8 cellular contexts compared by ENCODE assay signal in the genomic region with DNA sequence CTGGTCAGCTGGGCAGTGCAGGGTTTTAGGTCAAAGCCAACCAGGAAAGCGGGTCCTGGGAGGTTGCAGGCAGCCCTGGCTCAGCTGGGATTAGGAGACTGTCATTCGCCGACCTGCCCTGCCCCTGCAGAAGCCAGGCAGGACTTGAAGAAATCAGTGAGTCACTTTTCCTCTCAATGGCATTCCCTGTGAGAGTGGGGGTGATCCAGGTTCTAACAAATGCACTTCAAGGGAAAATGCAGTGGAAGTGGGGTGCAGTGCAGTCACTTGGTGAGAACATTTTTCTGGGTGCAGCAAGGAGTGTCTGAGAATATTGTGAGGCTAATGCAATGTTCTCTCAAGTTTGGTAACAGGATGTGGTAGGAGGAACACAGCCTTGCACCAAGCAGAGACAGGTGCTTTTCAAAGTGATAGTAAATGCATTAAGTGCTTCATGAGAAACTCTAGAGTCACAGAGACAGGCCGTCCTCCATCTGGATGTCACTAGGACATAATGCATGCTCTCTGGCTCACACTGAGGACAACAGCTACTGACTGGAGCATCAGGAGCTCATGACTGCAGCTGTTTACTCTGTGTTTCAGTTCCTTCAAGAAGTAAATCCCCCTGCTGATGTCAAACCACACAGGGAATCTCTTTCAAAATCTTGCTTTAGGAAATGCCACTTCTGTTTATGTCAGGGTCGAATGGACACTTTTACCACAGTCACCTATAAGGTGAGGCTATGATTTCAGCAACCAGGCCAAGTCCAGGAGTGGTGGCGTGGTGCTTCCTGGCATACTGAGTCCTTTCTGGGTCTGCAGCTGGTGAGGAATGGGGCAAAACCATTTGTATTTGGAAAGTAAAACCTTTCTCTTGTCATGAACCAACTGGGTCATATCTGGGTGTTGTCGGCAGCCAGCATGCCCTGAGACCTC. TPM values are rescaled to one million over a fixed set of nuclear protein-coding genes. Genes with fewer than 3 reads are reported as not detected.
A peak's percentile ranks its signal among the peaks of the same experiment; 100 is the strongest.
DNase-seq lines count a peak whose midpoint lies in the region; ATAC-seq and TF ChIP-seq lines count a peak whose summit lies in the region.

No MANE protein-coding gene starts in this region.

- no peaks in the 10 kb centered on the region for H3K79me1 ChIP-seq in trophoblast cell (ENCODE audit: low read length)

- H3K4me3 Mint-ChIP-seq in activated naive CD8-positive, alpha-beta T cell: peak overlapping the region; percentile 74

- no peak overlapping the region for H4K91ac ChIP-seq in trophoblast cell (ENCODE audit: low read depth, low read length)

- no peaks in the 10 kb centered on the region for H3K9me3 ChIP-seq in trophoblast cell (ENCODE audit: insufficient read depth, low read depth, low read length)

- H3K23ac ChIP-seq in trophoblast cell (ENCODE audit: low read length): no peak overlapping the region

- H2BK5ac ChIP-seq in trophoblast cell (ENCODE audit: low read depth, low read length, poor library complexity): no peak overlapping the region

- H2AK5ac ChIP-seq in trophoblast cell (ENCODE audit: low read length): no peak overlapping the region

- H3K4me1 Mint-ChIP-seq in activated naive CD8-positive, alpha-beta T cell (ENCODE audit: low read depth): peaks cover 71% of the 10 kb centered on the region

- H3K4me1 ChIP-seq in KMS-11 (ENCODE audit: low read depth, poor library complexity, severe bottlenecking): peaks cover 31% of the 10 kb centered on the region
- H3K4me1 ChIP-seq in trophoblast cell (ENCODE audit: control insufficient read depth in 1 of 2, insufficient read depth in 2 of 2, low read length in 2 of 2): no peaks in the 10 kb centered on the region

- H2AFZ ChIP-seq in KMS-11 (ENCODE audit: low read depth) (peak overlapping the region; percentile 53; the same call in 1 of the 2 replicates), trophoblast cell (ENCODE audit: insufficient read depth, low read length, poor library complexity) (no peak overlapping the region)

- H2BK120ac ChIP-seq in trophoblast cell (ENCODE audit: insufficient read depth, low read length, poor library complexity): no peak overlapping the region

- H3K14ac ChIP-seq in trophoblast cell (ENCODE audit: low read length): no peak overlapping the region

- no peak overlapping the region for H4K12ac ChIP-seq in trophoblast cell (ENCODE audit: low read depth, low read length)

- H3K27ac Mint-ChIP-seq in activated naive CD8-positive, alpha-beta T cell: peak overlapping the region; percentile 93

- H3K27ac ChIP-seq in KMS-11 (peak overlapping the region; percentile 80), trophoblast cell (ENCODE audit: low read depth, low read length) (no peak overlapping the region)

- H3K4me2 ChIP-seq in KMS-11 (peak overlapping the region; percentile 77), trophoblast cell (ENCODE audit: low read length) (no peak overlapping the region)

- no peak overlapping the region for H3K4me3 ChIP-seq in KMS-11 (IDR thresholded peaks at IDR 0.05; ENCODE audit: insufficient read depth, low read depth, low read length)
- H3K4me3 ChIP-seq in trophoblast cell (ENCODE audit: low read depth, low read length): no peak overlapping the region

- no peak overlapping the region for H2BK12ac ChIP-seq in trophoblast cell (ENCODE audit: low read length)

- DNase-seq in NCI-H82 (lab: John Stamatoyannopoulos, UW) (peak; percentile 57), NCI-H82 treated with DMSO at 0.1 percent for 48 hours (lab: John Stamatoyannopoulos, UW; ENCODE audit: unreplicated experiment) (no peak), trophoblast cell (no peak), cerebellum (ENCODE audit: low spot score) (no peak), COR-L47 (lab: John Stamatoyannopoulos, UW) (no peak)

- no peaks in the 10 kb centered on the region for H4K20me1 ChIP-seq in KMS-11 (ENCODE audit: insufficient read depth)

- H3K36me3 ChIP-seq in KMS-11 (ENCODE audit: insufficient read depth) (no peaks in the 10 kb centered on the region), trophoblast cell (ENCODE audit: control insufficient read depth in 1 of 2, insufficient read depth in 2 of 2, low read length in 2 of 2) (no peaks in the 10 kb centered on the region)

- no peaks in the 10 kb centered on the region for H3K36me3 Mint-ChIP-seq in activated naive CD8-positive, alpha-beta T cell

- H3K79me2 ChIP-seq in KMS-11 (ENCODE audit: insufficient read depth, low read depth) (no peaks in the 10 kb centered on the region), trophoblast cell (ENCODE audit: control insufficient read depth, insufficient read depth, low read length, poor library complexity) (no peaks in the 10 kb centered on the region)

- H3K18ac ChIP-seq in trophoblast cell (ENCODE audit: low read length): no peak overlapping the region

- no peak overlapping the region for H4K8ac ChIP-seq in trophoblast cell (ENCODE audit: low read depth, low read length)

- ATAC-seq in GM21737 (IDR thresholded peaks at IDR 0.05; ENCODE audit: unreplicated experiment): peak; percentile 86

- no peaks in the 10 kb centered on the region for H3K9me3 Mint-ChIP-seq in activated naive CD8-positive, alpha-beta T cell (ENCODE audit: low read depth)

- WGBS in trophoblast cell (ENCODE audit: extremely low coverage, insufficient coverage, insufficient read length): no CpG with 5 or more reads among the region's 7 CpGs

- TF ChIP-seq CTCF in KMS-11 (conservative IDR thresholded peaks at IDR 0.05; ENCODE audit: low read depth, low read length): no peak

- H3K9ac ChIP-seq in KMS-11: peak overlapping the region; percentile 28; the same call in 1 of the 2 replicates
- peak overlapping the region; percentile 16 for H3K9ac ChIP-seq in trophoblast cell (ENCODE audit: low read length)

- H3K27me3 ChIP-seq in KMS-11 (ENCODE audit: insufficient read depth, low read depth) (no peaks in the 10 kb centered on the region), trophoblast cell (ENCODE audit: insufficient read depth, low read length) (no peaks in the 10 kb centered on the region)

- H3K4ac ChIP-seq in trophoblast cell (ENCODE audit: low read depth, low read length): no peak overlapping the region

- no peaks in the 10 kb centered on the region for H3K27me3 Mint-ChIP-seq in activated naive CD8-positive, alpha-beta T cell

RNA-seq across cellular contexts. Expression of a gene that starts 16.7 kb away (rescaled TPM):
- 1.7 and 2.0 TPM in 2 replicates for polyA plus RNA-seq in trophoblast cell (2013)
- total RNA-seq in cerebellum: 88.1 TPM

RNA-seq across cellular contexts. Expression of a gene that starts 59.2 kb away (rescaled TPM):
- polyA plus RNA-seq in trophoblast cell (2013): 167 and 174 TPM in 2 replicates
- 70.6 TPM for total RNA-seq in cerebellum
